In the genomic region with DNA sequence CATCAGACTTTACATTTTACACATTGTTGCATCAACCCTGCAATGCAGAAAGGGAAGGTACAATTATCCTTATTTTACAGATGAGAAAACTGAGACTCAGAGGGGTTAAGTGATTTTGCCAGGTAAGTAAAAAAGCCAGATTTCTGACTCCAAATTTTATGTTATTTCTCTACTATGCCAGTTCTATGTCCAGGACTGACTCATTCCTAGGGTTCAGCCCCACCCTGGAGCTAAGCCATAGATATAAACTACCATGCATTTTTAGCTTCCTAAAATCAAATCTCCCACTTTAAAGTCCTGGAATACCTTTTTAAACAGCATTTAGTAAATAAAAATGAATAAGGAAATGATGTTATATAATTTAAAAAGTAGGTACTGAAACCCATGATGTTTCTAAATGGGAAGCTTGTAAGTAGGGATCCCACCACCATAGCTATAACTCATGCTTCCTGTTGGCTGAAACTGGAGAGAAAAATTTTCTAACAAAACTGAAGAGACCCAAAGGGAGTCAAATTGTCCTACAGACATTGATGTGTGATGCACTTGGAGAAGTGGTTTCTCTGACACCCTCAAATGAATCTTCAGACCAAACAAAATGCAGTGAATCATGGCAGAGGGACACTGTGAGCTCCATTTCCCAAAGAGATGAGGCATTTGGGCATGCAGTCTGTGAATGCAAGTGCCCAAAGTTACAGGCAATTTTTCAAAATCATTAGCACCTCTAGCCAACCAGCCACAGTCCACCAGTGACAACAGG, we compare ENCODE assay signal across 2 cellular contexts.
A peak's percentile ranks its signal among the peaks of the same experiment; 100 is the strongest.
TF ChIP-seq lines count a peak whose summit lies in the region.

No MANE protein-coding gene starts in this region.

TF ChIP-seq in HCT116, 20 proteins besides CTCF, POLR2A, EP300 and RAD21:
- TF ChIP-seq ATF3 (IDR thresholded peaks at IDR 0.05) (no peak), SRF (IDR thresholded peaks at IDR 0.05; ENCODE audit: low read depth) (no peak), EZH2phosphoT487 (IDR thresholded peaks at IDR 0.05; ENCODE audit: borderline replicate concordance) (no peak), EGR1 (IDR thresholded peaks at IDR 0.05; ENCODE audit: low read depth) (no peak), POLR2AphosphoS5 (IDR thresholded peaks at IDR 0.05; ENCODE audit: low read depth, low read length) (no peak), FOSL1 (IDR thresholded peaks at IDR 0.05; ENCODE audit: low read depth) (no peak), YY1 (IDR thresholded peaks at IDR 0.05; ENCODE audit: extremely low read depth, insufficient replicate concordance, low read depth, low read length) (no peak), TCF7L2 (IDR thresholded peaks at IDR 0.05; ENCODE audit: borderline replicate concordance, extremely low read depth, insufficient read depth, insufficient read length) (no peak), CEBPB (IDR thresholded peaks at IDR 0.05; ENCODE audit: low read depth) (no peak), SIN3A (IDR thresholded peaks at IDR 0.05; ENCODE audit: low read depth) (no peak), REST (IDR thresholded peaks at IDR 0.05; ENCODE audit: low read depth) (no peak), CBX3 (IDR thresholded peaks at IDR 0.05; ENCODE audit: low read depth) (no peak), ZFX (IDR thresholded peaks at IDR 0.05) (no peak), EZH2 (IDR thresholded peaks at IDR 0.05) (no peak), JUND (IDR thresholded peaks at IDR 0.05) (no peak), ZNF274 (IDR thresholded peaks at IDR 0.05; ENCODE audit: low read depth, low read length) (no peak)
- TF ChIP-seq, protein P1, sequence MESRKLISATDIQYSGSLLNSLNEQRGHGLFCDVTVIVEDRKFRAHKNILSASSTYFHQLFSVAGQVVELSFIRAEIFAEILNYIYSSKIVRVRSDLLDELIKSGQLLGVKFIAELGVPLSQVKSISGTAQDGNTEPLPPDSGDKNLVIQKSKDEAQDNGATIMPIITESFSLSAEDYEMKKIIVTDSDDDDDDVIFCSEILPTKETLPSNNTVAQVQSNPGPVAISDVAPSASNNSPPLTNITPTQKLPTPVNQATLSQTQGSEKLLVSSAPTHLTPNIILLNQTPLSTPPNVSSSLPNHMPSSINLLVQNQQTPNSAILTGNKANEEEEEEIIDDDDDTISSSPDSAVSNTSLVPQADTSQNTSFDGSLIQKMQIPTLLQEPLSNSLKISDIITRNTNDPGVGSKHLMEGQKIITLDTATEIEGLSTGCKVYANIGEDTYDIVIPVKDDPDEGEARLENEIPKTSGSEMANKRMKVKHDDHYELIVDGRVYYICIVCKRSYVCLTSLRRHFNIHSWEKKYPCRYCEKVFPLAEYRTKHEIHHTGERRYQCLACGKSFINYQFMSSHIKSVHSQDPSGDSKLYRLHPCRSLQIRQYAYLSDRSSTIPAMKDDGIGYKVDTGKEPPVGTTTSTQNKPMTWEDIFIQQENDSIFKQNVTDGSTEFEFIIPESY (IDR thresholded peaks at IDR 0.05; ENCODE audit: extremely low read depth, insufficient replicate concordance, low read length), result no peak
- TF ChIP-seq, protein P2, sequence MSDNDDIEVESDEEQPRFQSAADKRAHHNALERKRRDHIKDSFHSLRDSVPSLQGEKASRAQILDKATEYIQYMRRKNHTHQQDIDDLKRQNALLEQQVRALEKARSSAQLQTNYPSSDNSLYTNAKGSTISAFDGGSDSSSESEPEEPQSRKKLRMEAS (IDR thresholded peaks at IDR 0.05), result no peak
TF ChIP-seq in HCT116: peak in this region for 0.

TF ChIP-seq in SK-N-SH, 30 proteins besides CTCF, POLR2A, EP300 and RAD21 (continued from another document):
- TF ChIP-seq FOSL2 (IDR thresholded peaks at IDR 0.05; ENCODE audit: borderline replicate concordance, low read depth), result peak; percentile 17; the same call in 1 of the 2 replicates
- no peak for TF ChIP-seq NFIC (IDR thresholded peaks at IDR 0.05; ENCODE audit: borderline replicate concordance)
TF ChIP-seq in SK-N-SH: peak in this region for 1.
